ENCODE assay signal across 8 cellular contexts in the genomic region with DNA sequence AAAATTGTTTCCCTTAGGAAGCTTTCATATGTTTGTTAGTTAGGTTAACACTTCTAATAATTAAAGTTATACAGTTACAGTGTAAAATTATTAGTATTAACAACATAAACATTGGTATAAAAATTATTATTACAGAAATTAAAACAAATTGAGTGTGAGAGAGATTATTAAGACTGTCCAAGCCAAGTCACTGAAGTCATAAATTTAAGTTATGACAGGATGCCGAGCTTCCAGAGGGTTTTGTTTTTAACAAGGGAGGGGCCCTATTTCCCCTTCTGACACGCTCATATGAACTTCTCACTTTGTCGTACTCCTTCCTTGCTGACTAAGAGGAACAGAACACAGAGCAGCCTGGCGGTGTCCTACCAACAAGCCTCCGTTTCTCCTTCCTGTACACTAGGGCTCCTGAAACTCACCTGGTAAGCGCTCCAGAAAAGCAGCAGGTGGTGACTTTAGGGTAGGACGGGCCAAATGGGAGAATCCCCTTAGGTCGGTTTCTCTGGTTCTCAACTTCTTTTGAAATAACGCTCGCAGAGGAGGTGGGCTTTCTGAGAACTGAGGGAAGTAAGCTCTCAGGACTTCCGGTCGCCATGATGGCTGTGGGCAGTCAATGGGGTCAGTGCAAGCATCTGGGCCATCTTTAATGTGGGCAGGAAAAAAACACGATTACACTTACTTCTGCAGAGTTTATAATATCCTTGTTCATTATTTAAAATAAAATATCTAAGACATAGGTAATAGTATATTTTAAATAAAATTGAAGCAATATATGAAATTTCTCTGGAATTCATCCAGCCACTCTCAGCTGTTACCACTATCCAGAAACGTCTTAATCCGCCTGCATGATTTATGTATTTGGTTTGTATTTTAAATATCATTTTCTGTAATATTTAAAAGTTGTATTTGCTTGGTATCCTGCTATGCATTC. TPM values are rescaled to one million over a fixed set of nuclear protein-coding genes. Genes with fewer than 3 reads are reported as not detected.
A peak's percentile ranks its signal among the peaks of the same experiment; 100 is the strongest.
DNase-seq lines count a peak whose midpoint lies in the region; ATAC-seq and TF ChIP-seq lines count a peak whose summit lies in the region.

A gene with protein sequence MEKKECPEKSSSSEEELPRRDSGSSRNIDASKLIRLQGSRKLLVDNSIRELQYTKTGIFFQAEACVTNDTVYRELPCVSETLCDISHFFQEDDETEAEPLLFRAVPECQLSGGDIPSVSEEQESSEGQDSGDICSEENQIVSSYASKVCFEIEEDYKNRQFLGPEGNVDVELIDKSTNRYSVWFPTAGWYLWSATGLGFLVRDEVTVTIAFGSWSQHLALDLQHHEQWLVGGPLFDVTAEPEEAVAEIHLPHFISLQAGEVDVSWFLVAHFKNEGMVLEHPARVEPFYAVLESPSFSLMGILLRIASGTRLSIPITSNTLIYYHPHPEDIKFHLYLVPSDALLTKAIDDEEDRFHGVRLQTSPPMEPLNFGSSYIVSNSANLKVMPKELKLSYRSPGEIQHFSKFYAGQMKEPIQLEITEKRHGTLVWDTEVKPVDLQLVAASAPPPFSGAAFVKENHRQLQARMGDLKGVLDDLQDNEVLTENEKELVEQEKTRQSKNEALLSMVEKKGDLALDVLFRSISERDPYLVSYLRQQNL (minus strand): TSS at position 537 of the 928 bp plus-strand sequence. CDS start 14,892 bp downstream, outside the sequence.

- H3K79me2 ChIP-seq in ACC112 (ENCODE audit: control insufficient read depth, insufficient read depth, low read length, unreplicated experiment): peaks cover 19% of the 10 kb centered on the region

- H3K4me3 ChIP-seq in ACC112 (ENCODE audit: low read depth, low read length): peak within 1 kb of the TSS; percentile 93
- peak within 1 kb of the TSS; percentile 91 for H3K4me3 ChIP-seq in choroid plexus epithelial cell (ENCODE audit: low read depth, low read length)
- peak within 1 kb of the TSS; percentile 87 for H3K4me3 ChIP-seq in kidney epithelial cell (ENCODE audit: low read depth, low read length)

- H3K27ac ChIP-seq in ACC112 (ENCODE audit: low read depth, low read length): peak within 1 kb of the TSS; percentile 79

- H3K27me3 ChIP-seq in ACC112 (ENCODE audit: insufficient read depth, low read length) (no peaks in the 10 kb centered on the region), kidney epithelial cell (ENCODE audit: control insufficient read depth, insufficient read depth, low read length) (no peaks in the 10 kb centered on the region)

- H3K4me1 ChIP-seq in ACC112 (ENCODE audit: control insufficient read depth, insufficient read depth, low read length, unreplicated experiment): peaks cover 13% of the 10 kb centered on the region

- peak; percentile 42 for ATAC-seq in GM18873 (IDR thresholded peaks at IDR 0.05; ENCODE audit: low FRiP score, unreplicated experiment)
- ATAC-seq in HG03342 (IDR thresholded peaks at IDR 0.05; ENCODE audit: unreplicated experiment): peak; percentile 65

- H2AFZ ChIP-seq in ACC112 (ENCODE audit: low read length, unreplicated experiment): peak within 1 kb of the TSS; percentile 84

- TF ChIP-seq CTCF in choroid plexus epithelial cell (conservative IDR thresholded peaks at IDR 0.05; ENCODE audit: low read depth, low read length): peak; percentile 39
- no peak for TF ChIP-seq CTCF in kidney epithelial cell (IDR thresholded peaks at IDR 0.05; ENCODE audit: insufficient read depth, low read length, poor library complexity, severe bottlenecking)

- DNase-seq in NCI-H510A (lab: John Stamatoyannopoulos, UW): peak; percentile 87
- peak; percentile 59 to 63 for DNase-seq in activated CD4-positive, alpha-beta T cell treated with anti-CD3 and anti-CD28 coated beads for 24 hours (ENCODE audit: low read depth in 2 of 2)
- DNase-seq in choroid plexus epithelial cell (ENCODE audit: low read depth): peak; percentile 91
- DNase-seq in kidney epithelial cell (ENCODE audit: low read depth): peak; percentile 58
- peak; percentile 85 for DNase-seq in stimulated activated CD4-positive, alpha-beta T cell treated with anti-CD3 and anti-CD28 coated beads, Interleukin-15, amount 100 ng/mL, for 24 hours

- H3K36me3 ChIP-seq in ACC112 (ENCODE audit: insufficient read depth, low read length) (no peaks in the 10 kb centered on the region), kidney epithelial cell (ENCODE audit: control insufficient read depth, insufficient read depth, low read length) (no peaks in the 10 kb centered on the region)

RNA-seq across cellular contexts. Expression of the gene that starts here (rescaled TPM):
- 11.2 and 14.1 TPM in 2 replicates for total RNA-seq in kidney epithelial cell

Comparison
In these comparisons a context has a peak if more than half of its experiments do, and no peak if none do; other contexts are left out.
1. Peak in every context shown above with its lines: DNase-seq, ATAC-seq, H3K4me3 ChIP-seq and H3K27ac ChIP-seq.